Comparison of ENCODE assay signal across 1 cellular context in the genomic region with DNA sequence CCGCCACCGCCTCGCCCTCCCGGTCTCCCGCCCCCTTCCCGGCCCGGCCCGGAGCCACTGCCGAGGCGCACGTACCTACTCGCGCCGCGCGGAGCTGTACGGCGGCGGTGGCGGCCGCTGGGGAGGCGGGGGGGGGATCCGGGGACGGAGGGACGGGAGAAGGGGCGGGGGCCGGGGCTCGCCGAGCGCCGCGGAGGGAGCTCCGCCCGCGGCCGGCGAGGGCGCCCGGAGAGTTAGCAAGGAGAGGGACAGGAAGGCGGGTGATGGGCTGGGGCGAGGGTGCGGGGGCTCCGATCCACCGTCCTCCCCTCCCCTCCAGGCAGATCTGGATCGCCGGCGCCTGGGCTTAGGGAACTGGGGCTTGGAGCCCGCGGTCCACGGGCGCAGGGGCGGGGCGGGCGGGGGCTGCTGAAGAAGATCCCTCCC.
A peak's percentile ranks its signal among the peaks of the same experiment; 100 is the strongest.
TF ChIP-seq lines count a peak whose summit lies in the region.

No MANE protein-coding gene starts in this region.

TF ChIP-seq in H1, 55 proteins besides CTCF, POLR2A, EP300 and RAD21 (continued from another document):
- TF ChIP-seq, protein P1, sequence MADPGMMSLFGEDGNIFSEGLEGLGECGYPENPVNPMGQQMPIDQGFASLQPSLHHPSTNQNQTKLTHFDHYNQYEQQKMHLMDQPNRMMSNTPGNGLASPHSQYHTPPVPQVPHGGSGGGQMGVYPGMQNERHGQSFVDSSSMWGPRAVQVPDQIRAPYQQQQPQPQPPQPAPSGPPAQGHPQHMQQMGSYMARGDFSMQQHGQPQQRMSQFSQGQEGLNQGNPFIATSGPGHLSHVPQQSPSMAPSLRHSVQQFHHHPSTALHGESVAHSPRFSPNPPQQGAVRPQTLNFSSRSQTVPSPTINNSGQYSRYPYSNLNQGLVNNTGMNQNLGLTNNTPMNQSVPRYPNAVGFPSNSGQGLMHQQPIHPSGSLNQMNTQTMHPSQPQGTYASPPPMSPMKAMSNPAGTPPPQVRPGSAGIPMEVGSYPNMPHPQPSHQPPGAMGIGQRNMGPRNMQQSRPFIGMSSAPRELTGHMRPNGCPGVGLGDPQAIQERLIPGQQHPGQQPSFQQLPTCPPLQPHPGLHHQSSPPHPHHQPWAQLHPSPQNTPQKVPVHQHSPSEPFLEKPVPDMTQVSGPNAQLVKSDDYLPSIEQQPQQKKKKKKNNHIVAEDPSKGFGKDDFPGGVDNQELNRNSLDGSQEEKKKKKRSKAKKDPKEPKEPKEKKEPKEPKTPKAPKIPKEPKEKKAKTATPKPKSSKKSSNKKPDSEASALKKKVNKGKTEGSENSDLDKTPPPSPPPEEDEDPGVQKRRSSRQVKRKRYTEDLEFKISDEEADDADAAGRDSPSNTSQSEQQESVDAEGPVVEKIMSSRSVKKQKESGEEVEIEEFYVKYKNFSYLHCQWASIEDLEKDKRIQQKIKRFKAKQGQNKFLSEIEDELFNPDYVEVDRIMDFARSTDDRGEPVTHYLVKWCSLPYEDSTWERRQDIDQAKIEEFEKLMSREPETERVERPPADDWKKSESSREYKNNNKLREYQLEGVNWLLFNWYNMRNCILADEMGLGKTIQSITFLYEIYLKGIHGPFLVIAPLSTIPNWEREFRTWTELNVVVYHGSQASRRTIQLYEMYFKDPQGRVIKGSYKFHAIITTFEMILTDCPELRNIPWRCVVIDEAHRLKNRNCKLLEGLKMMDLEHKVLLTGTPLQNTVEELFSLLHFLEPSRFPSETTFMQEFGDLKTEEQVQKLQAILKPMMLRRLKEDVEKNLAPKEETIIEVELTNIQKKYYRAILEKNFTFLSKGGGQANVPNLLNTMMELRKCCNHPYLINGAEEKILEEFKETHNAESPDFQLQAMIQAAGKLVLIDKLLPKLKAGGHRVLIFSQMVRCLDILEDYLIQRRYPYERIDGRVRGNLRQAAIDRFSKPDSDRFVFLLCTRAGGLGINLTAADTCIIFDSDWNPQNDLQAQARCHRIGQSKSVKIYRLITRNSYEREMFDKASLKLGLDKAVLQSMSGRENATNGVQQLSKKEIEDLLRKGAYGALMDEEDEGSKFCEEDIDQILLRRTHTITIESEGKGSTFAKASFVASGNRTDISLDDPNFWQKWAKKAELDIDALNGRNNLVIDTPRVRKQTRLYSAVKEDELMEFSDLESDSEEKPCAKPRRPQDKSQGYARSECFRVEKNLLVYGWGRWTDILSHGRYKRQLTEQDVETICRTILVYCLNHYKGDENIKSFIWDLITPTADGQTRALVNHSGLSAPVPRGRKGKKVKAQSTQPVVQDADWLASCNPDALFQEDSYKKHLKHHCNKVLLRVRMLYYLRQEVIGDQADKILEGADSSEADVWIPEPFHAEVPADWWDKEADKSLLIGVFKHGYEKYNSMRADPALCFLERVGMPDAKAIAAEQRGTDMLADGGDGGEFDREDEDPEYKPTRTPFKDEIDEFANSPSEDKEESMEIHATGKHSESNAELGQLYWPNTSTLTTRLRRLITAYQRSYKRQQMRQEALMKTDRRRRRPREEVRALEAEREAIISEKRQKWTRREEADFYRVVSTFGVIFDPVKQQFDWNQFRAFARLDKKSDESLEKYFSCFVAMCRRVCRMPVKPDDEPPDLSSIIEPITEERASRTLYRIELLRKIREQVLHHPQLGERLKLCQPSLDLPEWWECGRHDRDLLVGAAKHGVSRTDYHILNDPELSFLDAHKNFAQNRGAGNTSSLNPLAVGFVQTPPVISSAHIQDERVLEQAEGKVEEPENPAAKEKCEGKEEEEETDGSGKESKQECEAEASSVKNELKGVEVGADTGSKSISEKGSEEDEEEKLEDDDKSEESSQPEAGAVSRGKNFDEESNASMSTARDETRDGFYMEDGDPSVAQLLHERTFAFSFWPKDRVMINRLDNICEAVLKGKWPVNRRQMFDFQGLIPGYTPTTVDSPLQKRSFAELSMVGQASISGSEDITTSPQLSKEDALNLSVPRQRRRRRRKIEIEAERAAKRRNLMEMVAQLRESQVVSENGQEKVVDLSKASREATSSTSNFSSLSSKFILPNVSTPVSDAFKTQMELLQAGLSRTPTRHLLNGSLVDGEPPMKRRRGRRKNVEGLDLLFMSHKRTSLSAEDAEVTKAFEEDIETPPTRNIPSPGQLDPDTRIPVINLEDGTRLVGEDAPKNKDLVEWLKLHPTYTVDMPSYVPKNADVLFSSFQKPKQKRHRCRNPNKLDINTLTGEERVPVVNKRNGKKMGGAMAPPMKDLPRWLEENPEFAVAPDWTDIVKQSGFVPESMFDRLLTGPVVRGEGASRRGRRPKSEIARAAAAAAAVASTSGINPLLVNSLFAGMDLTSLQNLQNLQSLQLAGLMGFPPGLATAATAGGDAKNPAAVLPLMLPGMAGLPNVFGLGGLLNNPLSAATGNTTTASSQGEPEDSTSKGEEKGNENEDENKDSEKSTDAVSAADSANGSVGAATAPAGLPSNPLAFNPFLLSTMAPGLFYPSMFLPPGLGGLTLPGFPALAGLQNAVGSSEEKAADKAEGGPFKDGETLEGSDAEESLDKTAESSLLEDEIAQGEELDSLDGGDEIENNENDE (IDR thresholded peaks at IDR 0.05; ENCODE audit: insufficient replicate concordance, low read length) = no peak
- TF ChIP-seq SIN3A (conservative IDR thresholded peaks at IDR 0.05 in 1 of 2, IDR thresholded peaks at IDR 0.05 in 1 of 2; ENCODE audit: low read depth in 1 of 2, low read length in 2 of 2) (0 out of 4 replicates have a peak, but pooled peaks of 1 of the 2 experiments have one; percentile 3), KDM4A (IDR thresholded peaks at IDR 0.05; ENCODE audit: low read depth, low read length, severe bottlenecking) (peak; percentile 35), TAF1 (IDR thresholded peaks at IDR 0.05; ENCODE audit: low read depth, low read length) (no peak), ASH2L (IDR thresholded peaks at IDR 0.05; ENCODE audit: low read length) (no peak), EZH2 (IDR thresholded peaks at IDR 0.05; ENCODE audit: low read depth, low read length, severe bottlenecking) (no peak)
